In the genomic region with DNA sequence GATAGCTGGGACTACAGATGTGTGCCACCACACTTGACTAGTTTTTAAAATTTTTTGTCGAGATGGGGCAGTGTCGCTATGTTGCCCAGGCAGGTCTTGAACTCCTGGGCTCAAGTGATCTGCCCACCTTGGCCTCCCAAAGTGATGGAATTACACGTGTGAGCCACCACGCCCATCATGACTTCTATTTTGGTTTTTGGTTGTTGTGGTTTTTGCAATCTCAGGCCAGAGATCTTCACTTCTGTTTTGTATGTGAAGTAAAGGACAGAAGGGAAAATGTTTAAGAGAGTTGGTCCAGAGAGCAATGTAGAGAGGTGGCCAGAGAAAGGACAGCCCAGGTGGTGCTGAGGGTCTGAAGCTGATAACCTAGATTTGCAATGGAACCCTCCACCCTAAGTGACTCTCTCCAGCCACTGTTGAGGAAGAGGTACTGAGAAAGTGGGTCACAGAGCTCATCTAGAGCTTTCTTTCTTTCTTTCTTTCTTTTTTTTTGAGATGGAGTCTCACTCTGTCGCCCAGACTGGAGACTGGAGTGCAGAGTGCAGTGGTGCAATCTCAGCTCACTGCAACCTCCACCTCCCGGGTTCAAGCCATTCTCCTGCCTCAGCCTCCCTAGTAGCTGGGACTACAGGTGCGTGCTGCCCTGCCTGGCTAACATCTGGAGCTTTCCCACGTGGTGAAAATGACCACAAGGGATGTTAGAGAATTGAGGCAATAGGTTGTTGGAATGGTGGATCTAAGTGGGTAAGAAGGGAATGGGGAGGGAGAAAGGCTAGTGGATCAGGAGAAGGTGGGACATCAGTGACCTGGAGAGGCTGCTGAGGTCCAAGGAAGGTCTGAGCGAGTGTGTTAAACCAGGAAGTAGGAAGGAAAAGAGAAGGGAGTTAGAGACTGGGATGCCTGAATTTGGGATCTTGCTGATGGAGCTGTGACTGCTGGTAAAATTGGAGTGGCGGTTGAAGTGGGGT, we compare ENCODE assay signal across 17 cellular contexts. TPM values are rescaled to one million over a fixed set of nuclear protein-coding genes. Genes with fewer than 3 reads are reported as not detected.
DNase-seq lines count a peak whose midpoint lies in the region; ATAC-seq, FAIRE-seq and TF ChIP-seq lines count a peak whose summit lies in the region.
"Had no signal": no experiment of that assay in that cellular context is flagged by ENCODE, and none has a peak within 500 bp of the region (broad histone marks: within the 10 kb centered on the region; RNA-seq: fewer than 3 reads in every experiment).

No MANE protein-coding gene starts in this region.

- H3K27me3 ChIP-seq in Panc1 (ENCODE audit: control insufficient read depth, insufficient read depth, low read length) (no peaks in the 10 kb centered on the region), neutrophil (no peaks in the 10 kb centered on the region)
- H3K27me3 ChIP-seq: esophagus muscularis mucosa, heart left ventricle had no signal

- no peaks in the 10 kb centered on the region for H3K9me3 ChIP-seq in Panc1 (ENCODE audit: control insufficient read depth, insufficient read depth, low read depth, low read length)
- no peaks in the 10 kb centered on the region for H3K9me3 ChIP-seq in neutrophil
- H3K9me3 ChIP-seq: esophagus muscularis mucosa, heart left ventricle had no signal

- peaks cover 55% of the 10 kb centered on the region for H3K4me1 ChIP-seq in Panc1 (ENCODE audit: control insufficient read depth, insufficient read depth, low read length)
- peaks cover 5 to 14% of the 10 kb centered on the region in 2 experiments for H3K4me1 ChIP-seq in neutrophil (ENCODE audit: control insufficient read depth in 1 of 2, insufficient read depth in 1 of 2, low read depth in 1 of 2, low read length in 1 of 2)

- ATAC-seq in GM21737 (IDR thresholded peaks at IDR 0.05; ENCODE audit: unreplicated experiment) (peak; percentile 59), Panc1 (no peak)
- ATAC-seq: activated CD4-positive, alpha-beta T cell treated with anti-CD3 and anti-CD28 coated beads for 36 hours; heart left ventricle had no signal

- no peak for TF ChIP-seq CTCF in Panc1 (IDR thresholded peaks at IDR 0.05)
- no peak for TF ChIP-seq CTCF in neutrophil (IDR thresholded peaks at IDR 0.05)
- TF ChIP-seq CTCF in foreskin fibroblast (IDR thresholded peaks at IDR 0.05; ENCODE audit: low read depth, low read length), result no peak

- in situ Hi-C loops in Panc1 (cut with HindIII; ENCODE audit: low pct_unique_long_range_greater_than_20kb, low sequenced_read_pairs), result no loop called here

- BruUV-seq in Panc1 (replicated peaks; lab: Mats Ljungman, UMichigan), result no TSS peak

- intact Hi-C loops in Panc1 (cut with micrococcal nuclease; ENCODE audit: unreplicated experiment), result no loop called here

- DNase-seq in GM18507 (ENCODE audit: extremely low spot score, insufficient read length, low read depth), result no peak
- DNase-seq in Panc1 (ENCODE audit: low read depth, low spot score), result no peak
- no peak for DNase-seq in NCI-H774 (lab: John Stamatoyannopoulos, UW)
- no peak for DNase-seq in NCI-H2196 (lab: John Stamatoyannopoulos, UW; ENCODE audit: unreplicated experiment)
- no peak for DNase-seq in foreskin fibroblast
- DNase-seq in A172 (ENCODE audit: low spot score), result no peak
- DNase-seq: activated CD4-positive, alpha-beta T cell treated with anti-CD3 and anti-CD28 coated beads for 36 hours; activated T-cell treated with anti-CD3 and anti-CD28 coated beads, Interleukin-2, amount 50 U/mL, for 24 hours; amniotic stem cell; heart left ventricle; NCI-H1105 treated with DMSO at 0.1 percent for 48 hours; NCI-H345 had no signal

- no peak overlapping the region for H3K4me3 ChIP-seq in Panc1 (ENCODE audit: low read depth in 2 of 2, low read length in 2 of 2)
- H3K4me3 ChIP-seq in neutrophil (ENCODE audit: low read depth in 1 of 2, low read length in 1 of 2), result no peak overlapping the region
- no peak overlapping the region for H3K4me3 ChIP-seq in foreskin fibroblast (ENCODE audit: low read depth in 1 of 2, low read length in 2 of 2)
- H3K4me3 ChIP-seq: esophagus muscularis mucosa, heart left ventricle had no signal

- peak; percentile 60 for FAIRE-seq in GM18507 (lab: Jason Lieb, UNC)
- FAIRE-seq: RCC 7860 had no signal

- H3K27ac ChIP-seq in Panc1 (ENCODE audit: low read length), result peak overlapping the region; percentile 99
- H3K27ac ChIP-seq in neutrophil, result peak overlapping the region; percentile 69
- H3K27ac ChIP-seq: C4-2B had no signal

- H3K36me3 ChIP-seq in Panc1 (ENCODE audit: control insufficient read depth, insufficient read depth, low read length), result no peaks in the 10 kb centered on the region
- no peaks in the 10 kb centered on the region for H3K36me3 ChIP-seq in neutrophil
- H3K36me3 ChIP-seq: esophagus muscularis mucosa, heart left ventricle had no signal

- POLR2A ChIA-PET in Panc1 (lab: Charles Lee), result interaction anchor here (1.1 kb wide), 1 partner anchor 9 kb away, joined by 3 read pairs; no protein-coding TSS in a partner anchor

- CTCF ChIA-PET in Panc1 (lab: Charles Lee), result no interaction called here

RNA-seq across cellular contexts. Expression of gene SEMA4B, which starts 22.4 kb away (rescaled TPM):
- 600 TPM for total RNA-seq in Panc1 (2021; ENCODE audit: unreplicated experiment)
- polyA plus RNA-seq in Panc1 (2012; ENCODE audit: insufficient read length), result 1,018 TPM
- 17.1 and 33.8 TPM in 2 replicates for total RNA-seq in A172 (2014; rRNA removed; shearing (Covaris generic))

RNA-seq across cellular contexts. Expression of gene CIB1, which starts 55.0 kb away (rescaled TPM):
- total RNA-seq in Panc1 (2021; ENCODE audit: unreplicated experiment), result 193 TPM
- 352 TPM for polyA plus RNA-seq in Panc1 (2012; ENCODE audit: insufficient read length)
- 35.1 and 52.7 TPM in 2 replicates for total RNA-seq in A172 (2014; rRNA removed; shearing (Covaris generic))

RNA-seq across cellular contexts. Expression of gene GDPGP1, which starts 55.3 kb away (rescaled TPM):
- 22.8 TPM for total RNA-seq in Panc1 (2021; ENCODE audit: unreplicated experiment)
- 11.7 TPM for polyA plus RNA-seq in Panc1 (2012; ENCODE audit: insufficient read length)
- 4.8 and 5.7 TPM in 2 replicates for total RNA-seq in A172 (2014; rRNA removed; shearing (Covaris generic))

Comparison
In these comparisons a context has a peak if more than half of its experiments do, and no peak if none do; other contexts are left out.
1. RNA of gene SEMA4B, which starts 22.4 kb away (total RNA-seq): 600 TPM in Panc1 (single experiment); 17.1 to 33.8 TPM in A172; every median in the first group is over 10 times any median in the second.